Comparison of ENCODE assay signal across 1 cellular context in genomic region chr12:122866379-122866778, GRCh38.
TF ChIP-seq lines count a peak whose summit lies in the region.

No MANE protein-coding gene starts in this region.

TF ChIP-seq in SK-N-SH treated with all-trans-retinoic acid at 6 μM for 48 hours, 23 proteins besides CTCF, POLR2A, EP300 and RAD21 (continued from another document):
- no peak for TF ChIP-seq PATZ1 (CRISPR knock-in tag; IDR thresholded peaks at IDR 0.05; ENCODE audit: borderline replicate concordance)
- no peak for TF ChIP-seq ZNF70 (CRISPR knock-in tag; IDR thresholded peaks at IDR 0.05)
